ENCODE assay signal across 20 cellular contexts in genomic region chr4:11228575-11228974, GRCh38.
DNase-seq lines count a peak whose midpoint lies in the region; ATAC-seq and TF ChIP-seq lines count a peak whose summit lies in the region.
"Had no signal": no experiment of that assay in that cellular context is flagged by ENCODE, and none has a peak within 500 bp of the region (broad histone marks: within the 10 kb centered on the region; RNA-seq: fewer than 3 reads in every experiment).

No MANE protein-coding gene starts in this region.

- H3K4me3 ChIP-seq in fibroblast of pulmonary artery (replicated peaks; ENCODE audit: low read depth, low read length) = no peak overlapping the region
- H3K4me3 ChIP-seq: prostate gland, SJSA1, skin epidermis, stomach had no signal

- peak in 2 of 3 experiments; percentile 18 to 48 for DNase-seq in NCI-H1417 (lab: John Stamatoyannopoulos, UW)
- no peak for DNase-seq in NCI-H1417 treated with DMSO at 0.1 percent for 48 hours (lab: John Stamatoyannopoulos, UW)
- peak; percentile 17 for DNase-seq in NCI-H1092 (lab: John Stamatoyannopoulos, UW)
- DNase-seq in NCI-H748 (lab: John Stamatoyannopoulos, UW; ENCODE audit: unreplicated experiment) = peak; percentile 77
- DNase-seq in fibroblast of pulmonary artery (ENCODE audit: low read depth) = peak; percentile 13
- DNase-seq in activated naive CD4-positive, alpha-beta T cell treated with anti-CD3 and anti-CD28 coated beads, Interleukin-2, amount 50 U/mL, for 16 hours = no peak
- DNase-seq: activated CD4-positive, alpha-beta memory T cell treated with anti-CD3 and anti-CD28 coated beads, Interleukin-2, amount 10 ng/mL, durations not matched to agents 7 days and 5 days; activated naive CD4-positive, alpha-beta T cell treated with anti-CD3 and anti-CD28 coated beads for 36 hours; activated T-cell treated with anti-CD3 and anti-CD28 coated beads, Interleukin-2, amount 50 U/mL, for 24 hours; aorta; effector memory CD8-positive, alpha-beta T cell; NCI-H226; stimulated activated CD4-positive, alpha-beta T cell treated with anti-CD3 and anti-CD28 coated beads, Interleukin-4, amount 100 ng/mL, for 1 hour; stomach had no signal

- ATAC-seq in GM18520 (IDR thresholded peaks at IDR 0.05; ENCODE audit: unreplicated experiment) = no peak
- no peak for ATAC-seq in GM19023 (IDR thresholded peaks at IDR 0.05; ENCODE audit: unreplicated experiment)
- ATAC-seq: effector memory CD8-positive, alpha-beta T cell; left lobe of liver had no signal

- TF ChIP-seq CTCF in fibroblast of pulmonary artery (IDR thresholded peaks at IDR 0.05; ENCODE audit: low read length, missing control alignments) = no peak

Comparison
In these comparisons a context has a peak if more than half of its experiments do, and no peak if none do; other contexts are left out.
1. DNase-seq: peak in NCI-H1417 (2 of 3), NCI-H1092 (single experiment), NCI-H748 (single experiment) and fibroblast of pulmonary artery (single experiment); none in NCI-H1417 treated with DMSO at 0.1 percent for 48 hours (single experiment) and activated naive CD4-positive, alpha-beta T cell treated with anti-CD3 and anti-CD28 coated beads, Interleukin-2, amount 50 U/mL, for 16 hours (single experiment).